10 cellular contexts compared by ENCODE assay signal in the genomic region with DNA sequence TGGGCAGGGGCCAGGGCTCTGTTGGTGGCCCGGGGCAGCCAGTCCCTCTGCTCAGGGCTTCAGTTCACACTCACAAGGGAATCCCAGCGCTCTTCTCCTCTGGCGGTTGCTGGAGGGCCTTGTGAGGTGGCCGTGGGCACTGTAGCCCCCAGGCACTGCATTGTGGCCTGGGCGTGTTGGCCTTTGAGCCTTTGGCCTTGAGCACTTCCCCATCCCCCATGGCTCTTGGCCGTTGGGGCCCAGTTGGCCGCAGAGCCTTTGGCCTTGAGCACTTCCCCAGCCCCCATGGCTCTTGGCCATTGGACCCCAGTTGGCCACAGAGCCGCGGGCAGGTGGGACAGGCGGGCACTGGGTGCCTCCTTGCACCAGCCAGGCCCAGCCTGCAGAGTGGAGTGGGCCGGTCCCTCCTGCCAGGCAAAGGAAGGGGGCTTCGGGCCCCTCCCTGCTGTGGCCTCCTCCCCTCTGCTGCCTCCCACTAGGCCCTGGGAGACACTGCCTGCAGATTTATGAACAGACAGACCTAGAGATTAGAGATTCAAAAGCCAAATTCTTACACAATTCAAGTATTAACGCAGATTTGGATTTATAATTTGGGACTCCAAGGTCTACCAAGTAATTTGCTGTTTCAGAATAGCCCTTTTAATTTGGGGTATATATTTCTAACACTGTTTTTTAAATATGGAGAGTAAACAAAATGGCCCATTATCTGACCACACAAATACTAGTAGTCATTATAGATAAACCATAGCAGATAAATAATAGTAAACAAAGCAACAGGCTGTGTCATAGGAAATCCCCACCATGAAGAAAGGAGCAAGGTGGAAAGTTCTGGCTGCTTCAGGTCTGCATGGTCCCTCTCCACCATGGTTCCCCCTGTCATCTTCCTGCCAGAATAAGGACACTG. TPM values are rescaled to one million over a fixed set of nuclear protein-coding genes. Genes with fewer than 3 reads are reported as not detected.
A peak's percentile ranks its signal among the peaks of the same experiment; 100 is the strongest.
DNase-seq lines count a peak whose midpoint lies in the region; ATAC-seq, FAIRE-seq and TF ChIP-seq lines count a peak whose summit lies in the region.
"Had no signal": no experiment of that assay in that cellular context is flagged by ENCODE, and none has a peak within 500 bp of the region (broad histone marks: within the 10 kb centered on the region; RNA-seq: fewer than 3 reads in every experiment).

No MANE protein-coding gene starts in this region.

- no peak overlapping the region for H3K9ac ChIP-seq in mammary epithelial cell (ENCODE audit: insufficient read depth, low read length)
- H3K9ac ChIP-seq in keratinocyte (ENCODE audit: control insufficient read depth, extremely low read depth, insufficient read depth, low read length) = peak overlapping the region; percentile 37
- no peak overlapping the region for H3K9ac ChIP-seq in smooth muscle cell (ENCODE audit: low read depth)

- H3K4me3 ChIP-seq in HEK293 (ENCODE audit: low read depth, low read length) (no peak overlapping the region), mammary epithelial cell (replicated peaks in 1 of 3; ENCODE audit: insufficient read depth in 1 of 3, low read depth in 2 of 3, low read length in 3 of 3) (peak overlapping the region in 1 of 3 experiments; percentile 24), keratinocyte (ENCODE audit: control insufficient read depth in 2 of 3, extremely low read depth in 1 of 3, insufficient read depth in 2 of 3, low read depth in 1 of 3, low read length in 3 of 3) (no peak overlapping the region), smooth muscle cell (peak overlapping the region; percentile 45)

- H3K4me2 ChIP-seq in mammary epithelial cell (ENCODE audit: insufficient read depth, low read depth, low read length) (peak overlapping the region; percentile 19), keratinocyte (ENCODE audit: control insufficient read depth, extremely low read depth, insufficient read depth, low read depth, low read length) (no peak overlapping the region), smooth muscle cell (peak overlapping the region; percentile 87)

- ATAC-seq in HG02870 (IDR thresholded peaks at IDR 0.05; ENCODE audit: unreplicated experiment) = no peak
- no peak for ATAC-seq in GM21528 (IDR thresholded peaks at IDR 0.05; ENCODE audit: low FRiP score, unreplicated experiment)
- ATAC-seq in GM19395 (IDR thresholded peaks at IDR 0.05; ENCODE audit: unreplicated experiment) = no peak

- H3K27me3 ChIP-seq in mammary epithelial cell (ENCODE audit: insufficient read depth, low read length) (no peaks in the 10 kb centered on the region), keratinocyte (ENCODE audit: control insufficient read depth, extremely low read depth, insufficient read depth, low read length) (no peaks in the 10 kb centered on the region), smooth muscle cell (ENCODE audit: low read depth) (no peaks in the 10 kb centered on the region)

- no peaks in the 10 kb centered on the region for H4K20me1 ChIP-seq in mammary epithelial cell (ENCODE audit: insufficient read depth, low read length)
- peaks cover 4% of the 10 kb centered on the region for H4K20me1 ChIP-seq in keratinocyte (ENCODE audit: control insufficient read depth, extremely low read depth, insufficient read depth, low read length)
- no peaks in the 10 kb centered on the region for H4K20me1 ChIP-seq in smooth muscle cell (ENCODE audit: low read depth)

- no peaks in the 10 kb centered on the region for H3F3A ChIP-seq in smooth muscle cell (ENCODE audit: low read depth)

- no peaks in the 10 kb centered on the region for H3K9me3 ChIP-seq in HEK293 (ENCODE audit: control insufficient read depth, insufficient read depth, low read depth, low read length)
- no peaks in the 10 kb centered on the region for H3K9me3 ChIP-seq in mammary epithelial cell (replicated peaks; ENCODE audit: insufficient read depth, low read length)
- H3K9me3 ChIP-seq in keratinocyte (ENCODE audit: control insufficient read depth, low read depth, low read length) = no peaks in the 10 kb centered on the region
- H3K9me3 ChIP-seq in smooth muscle cell (replicated peaks; ENCODE audit: low read depth) = no peaks in the 10 kb centered on the region

- POLR2A ChIA-PET in HEK293 (lab: Yijun Ruan, JAX) = interaction anchor here (0.6 to 1.4 kb wide), 2 partner anchors 106 to 158 kb away, joined by 3 to 5 read pairs; a partner anchor contains a TSS

- WGBS in mammary epithelial cell (ENCODE audit: low coverage, missing lambda C conversion rate) = 60% methylated on average over 4 of the region's 13 CpGs
- WGBS in smooth muscle cell (ENCODE audit: low lambda C conversion rate) = 46% methylated on average over 13 of the region's 13 CpGs

- H3K36me3 ChIP-seq in HEK293 (ENCODE audit: control insufficient read depth in 2 of 2, insufficient read depth in 1 of 2, low read length in 2 of 2) (peaks cover 0 to 30% of the 10 kb centered on the region in 2 experiments; a peak in 1 of 3 replicates), mammary epithelial cell (ENCODE audit: insufficient read depth, low read length) (peaks cover 4% of the 10 kb centered on the region), keratinocyte (ENCODE audit: control insufficient read depth in 2 of 2, extremely low read depth in 1 of 2, insufficient read depth in 2 of 2, low read length in 2 of 2) (peaks cover 6 to 17% of the 10 kb centered on the region in 2 experiments), smooth muscle cell (ENCODE audit: low read depth) (no peaks in the 10 kb centered on the region)

- no peak overlapping the region for H2AFZ ChIP-seq in mammary epithelial cell (ENCODE audit: low read depth, low read length)
- no peak overlapping the region for H2AFZ ChIP-seq in keratinocyte (ENCODE audit: control insufficient read depth, low read length)
- no peak overlapping the region for H2AFZ ChIP-seq in smooth muscle cell (ENCODE audit: low read depth)

- intact Hi-C loops in mammary epithelial cell (cut with micrococcal nuclease) = loop anchor here (5.0 kb wide), 1 partner anchor 122 kb away; a partner anchor contains a TSS

- dilution Hi-C loops in mammary epithelial cell (cut with HindIII; ENCODE audit: low sequenced_read_pairs) = loop anchor here (5.0 kb wide), 1 partner anchor 68 kb away; no protein-coding TSS in a partner anchor
- dilution Hi-C loops in keratinocyte (cut with MboI; ENCODE audit: extremely low pct_ligation_motif_present, low sequenced_read_pairs) = no loop called here

- in situ Hi-C loops in mammary epithelial cell (cut with MboI; ENCODE audit: low sequenced_read_pairs in 2 of 2) = no loop called here

- DNase-seq in mammary epithelial cell = no peak
- DNase-seq in keratinocyte (ENCODE audit: low read depth, low spot score) = no peak
- DNase-seq in smooth muscle cell (lab: John Stamatoyannopoulos, UW; ENCODE audit: unreplicated experiment) = no peak
- DNase-seq in HPDE6-E6E7 (ENCODE audit: extremely low spot score) = no peak
- DNase-seq: activated CD4-positive, alpha-beta T cell treated with anti-CD3 and anti-CD28 coated beads for 1 hour; activated naive CD4-positive, alpha-beta T cell treated with anti-CD3 and anti-CD28 coated beads, Interleukin-2, amount 10 ng/mL, durations not matched to agents 7 days and 5 days had no signal

- CTCF ChIA-PET in HEK293 (lab: Yijun Ruan, JAX) = interaction anchor here (0.6 to 0.7 kb wide), 4 partner anchors 54 to 231 kb away, joined by 3 to 4 read pairs (median 4); no protein-coding TSS in a partner anchor
- CTCF ChIA-PET in mammary epithelial cell (lab: Charles Lee; ENCODE audit: low non-redundant PET) = no interaction called here

- H3K79me2 ChIP-seq in mammary epithelial cell (ENCODE audit: insufficient read depth, low read length) (peaks cover 15% of the 10 kb centered on the region), keratinocyte (ENCODE audit: control insufficient read depth, insufficient read depth, low read length) (peaks cover 11% of the 10 kb centered on the region), smooth muscle cell (ENCODE audit: low read depth) (no peaks in the 10 kb centered on the region)

- TF ChIP-seq CTCF in HEK293 (tag by site-specific recombination; IDR thresholded peaks at IDR 0.05) = no peak
- TF ChIP-seq CTCF in mammary epithelial cell (conservative IDR thresholded peaks at IDR 0.05 in 1 of 2, IDR thresholded peaks at IDR 0.05 in 1 of 2; ENCODE audit: extremely low read depth in 1 of 2, insufficient read depth in 1 of 2, low read depth in 1 of 2, low read length in 2 of 2) = no peak
- no peak for TF ChIP-seq CTCF in keratinocyte (optimal IDR thresholded peaks at IDR 0.05 in 1 of 3, IDR thresholded peaks at IDR 0.05 in 1 of 3, conservative IDR thresholded peaks at IDR 0.05 in 1 of 3; ENCODE audit: extremely low read depth in 1 of 3, insufficient read depth in 2 of 3, low read length in 3 of 3)
- no peak for TF ChIP-seq CTCF in smooth muscle cell (IDR thresholded peaks at IDR 0.05; ENCODE audit: borderline replicate concordance, insufficient read depth, poor library complexity, severe bottlenecking)

- no peaks in the 10 kb centered on the region for H3K9me1 ChIP-seq in keratinocyte (ENCODE audit: control insufficient read depth, extremely low read depth, insufficient read depth, low read length)

- H3K4me1 ChIP-seq in HEK293 (ENCODE audit: control insufficient read depth, insufficient read depth, low read length) (peaks cover 6% of the 10 kb centered on the region; the same call in 1 of the 2 replicates), mammary epithelial cell (ENCODE audit: insufficient read depth, low read length) (peaks cover 57% of the 10 kb centered on the region), keratinocyte (ENCODE audit: control insufficient read depth, extremely low read depth, insufficient read depth, low read length) (peaks cover 47% of the 10 kb centered on the region), smooth muscle cell (ENCODE audit: low read depth) (peaks cover 19% of the 10 kb centered on the region)

- FAIRE-seq in keratinocyte (lab: Jason Lieb, UNC) = no peak

- H3K27ac ChIP-seq in HEK293 (ENCODE audit: extremely low read depth, low read depth, low read length) = no peak overlapping the region; the same call in 1 of the 2 replicates
- no peak overlapping the region for H3K27ac ChIP-seq in mammary epithelial cell (ENCODE audit: insufficient read depth, low read depth, low read length)
- peak overlapping the region; percentile 49 for H3K27ac ChIP-seq in keratinocyte (ENCODE audit: control insufficient read depth, insufficient read depth, low read length)
- H3K27ac ChIP-seq in smooth muscle cell (ENCODE audit: low read depth) = no peak overlapping the region

- BruUV-seq in mammary epithelial cell (replicated peaks; lab: Mats Ljungman, UMichigan) = no TSS peak

RNA-seq across cellular contexts. Expression of a gene that starts 18.2 kb away (rescaled TPM):
- total RNA-seq in mammary epithelial cell (10 to 100 TPM; 13.2 to 22.1 TPM), smooth muscle cell (0.36 TPM in 1 of 2 replicates, not detected in the other)
- polyA plus RNA-seq in mammary epithelial cell (21.2 TPM), keratinocyte (12.9 to 18.6 TPM (median 16.0 TPM) in 3 replicates), smooth muscle cell (0.99 and 3.2 TPM in 2 replicates)
- polyA minus RNA-seq in mammary epithelial cell (13.9 TPM), keratinocyte (8.9 to 29.3 TPM (median 11.3 TPM) in 3 replicates)
- 2.3 TPM for polyA plus RNA-seq in keratinocyte (2011; ENCODE audit: low read depth)
- polyA plus RNA-seq in keratinocyte (2011; cell fraction: cytosol; rRNA removed) = 7.3 and 14.2 TPM in 2 replicates
- polyA plus RNA-seq in keratinocyte (2011; cell fraction: nucleus; rRNA removed) = 16.4 and 18.1 TPM in 2 replicates
- polyA plus RNA-seq in keratinocyte (2012; ENCODE audit: low replicate concordance) = 10.1 and 20.8 TPM in 2 replicates
- polyA minus RNA-seq in keratinocyte (2011; cell fraction: cytosol; rRNA and poly(A)+ RNA removed) = 12.1 TPM
- 11.1 and 14.0 TPM in 2 replicates for polyA minus RNA-seq in keratinocyte (2011; cell fraction: nucleus; rRNA and poly(A)+ RNA removed)

RNA-seq across cellular contexts. Expression of a gene that starts 18.3 kb away (rescaled TPM):
- total RNA-seq in mammary epithelial cell (100 to 1,000 TPM; 180 to 193 TPM), smooth muscle cell (4.1 and 9.9 TPM in 2 replicates)
- polyA plus RNA-seq in mammary epithelial cell (362 TPM), keratinocyte (130 to 225 TPM (median 139 TPM) in 3 replicates), smooth muscle cell (6.2 and 34.1 TPM in 2 replicates)
- polyA minus RNA-seq in mammary epithelial cell (84.3 TPM), keratinocyte (68.4 to 164 TPM (median 70.9 TPM) in 3 replicates)
- 48.0 TPM for polyA plus RNA-seq in keratinocyte (2011; ENCODE audit: low read depth)
- 86.7 and 217 TPM in 2 replicates for polyA plus RNA-seq in keratinocyte (2011; cell fraction: cytosol; rRNA removed)
- polyA plus RNA-seq in keratinocyte (2011; cell fraction: nucleus; rRNA removed) = 187 and 206 TPM in 2 replicates
- polyA plus RNA-seq in keratinocyte (2012; ENCODE audit: low replicate concordance) = 146 and 212 TPM in 2 replicates
- polyA minus RNA-seq in keratinocyte (2011; cell fraction: cytosol; rRNA and poly(A)+ RNA removed) = 238 TPM
- polyA minus RNA-seq in keratinocyte (2011; cell fraction: nucleus; rRNA and poly(A)+ RNA removed) = 73.4 and 85.4 TPM in 2 replicates

RNA-seq across cellular contexts. Expression of a gene that starts 56.8 kb away (rescaled TPM):
- total RNA-seq in mammary epithelial cell (10 to 100 TPM; 16.4 to 34.3 TPM), smooth muscle cell (7.1 and 10.6 TPM in 2 replicates)
- polyA plus RNA-seq in mammary epithelial cell (6.0 TPM), keratinocyte (5.3 to 8.4 TPM (median 5.7 TPM) in 3 replicates), smooth muscle cell (5.4 and 11.1 TPM in 2 replicates)
- polyA minus RNA-seq in mammary epithelial cell (2.3 TPM), keratinocyte (4.3 to 14.6 TPM (median 5.1 TPM) in 3 replicates)
- 5.3 TPM for polyA plus RNA-seq in keratinocyte (2011; ENCODE audit: low read depth)
- 1.7 and 4.0 TPM in 2 replicates for polyA plus RNA-seq in keratinocyte (2011; cell fraction: cytosol; rRNA removed)
- 21.1 and 26.3 TPM in 2 replicates for polyA plus RNA-seq in keratinocyte (2011; cell fraction: nucleus; rRNA removed)
- 8.2 TPM in 2 replicates for polyA plus RNA-seq in keratinocyte (2012; ENCODE audit: low replicate concordance)
- polyA minus RNA-seq in keratinocyte (2011; cell fraction: cytosol; rRNA and poly(A)+ RNA removed) = 14.2 TPM
- 11.0 and 16.2 TPM in 2 replicates for polyA minus RNA-seq in keratinocyte (2011; cell fraction: nucleus; rRNA and poly(A)+ RNA removed)
